24 cellular contexts compared by ENCODE assay signal in the genomic region with DNA sequence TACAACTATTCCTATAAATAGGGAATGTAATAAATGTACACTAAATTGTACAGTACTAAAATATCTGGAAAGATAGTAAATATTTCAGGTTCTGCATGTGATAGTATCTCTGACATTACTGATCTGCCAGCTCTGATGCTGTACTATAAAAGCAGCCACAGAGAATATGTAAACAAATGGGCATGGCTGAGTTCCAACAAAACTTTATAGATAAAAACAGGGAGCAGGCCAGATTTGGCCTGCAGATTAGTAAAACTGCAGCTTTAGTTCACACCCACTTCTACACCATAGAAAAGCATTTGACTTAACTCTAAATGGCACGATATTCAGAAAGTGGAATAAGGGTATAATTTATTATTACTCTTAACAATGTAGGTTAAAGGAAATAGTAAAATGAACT. TPM values are rescaled to one million over a fixed set of nuclear protein-coding genes. Genes with fewer than 3 reads are reported as not detected.
DNase-seq lines count a peak whose midpoint lies in the region; ATAC-seq and TF ChIP-seq lines count a peak whose summit lies in the region.
"Had no signal": no experiment of that assay in that cellular context is flagged by ENCODE, and none has a peak within 500 bp of the region (broad histone marks: within the 10 kb centered on the region; RNA-seq: fewer than 3 reads in every experiment).

No MANE protein-coding gene starts in this region.

- H3K9me3 ChIP-seq in body of pancreas (no peaks in the 10 kb centered on the region), mucosa of descending colon (no peaks in the 10 kb centered on the region), upper lobe of left lung (no peaks in the 10 kb centered on the region)
- H3K9me3 ChIP-seq: A549, Caco-2, suprapubic skin, uterus had no signal

- DNase-seq in NCI-H1092 treated with DMSO at 0.1 percent for 48 hours (lab: John Stamatoyannopoulos, UW) (peak; percentile 6), NCI-H1092 (lab: John Stamatoyannopoulos, UW) (no peak), LoVo (ENCODE audit: low spot score) (peak; percentile 62), body of pancreas (peak in 3 of 4 donors; percentile 17 to 41 (median 33)), mucosa of descending colon (peak in 1 of 3 donors; percentile 65), cerebellum (ENCODE audit: low spot score) (no peak), upper lobe of left lung (no peak)
- DNase-seq: activated CD4-positive, alpha-beta T cell treated with anti-CD3 and anti-CD28 coated beads, Interleukin-2, amount 10 ng/mL, durations not matched to agents 7 days and 5 days; activated naive CD8-positive, alpha-beta T cell treated with anti-CD3 and anti-CD28 coated beads, Interleukin-2, amount 10 ng/mL, durations not matched to agents 7 days and 5 days; brain microvascular endothelial cell; Caco-2; kidney glomerular epithelial cell; mesendoderm; naive thymus-derived CD4-positive, alpha-beta T cell; NCI-H524 treated with DMSO at 0.1 percent for 48 hours; right cardiac atrium; Right ventricle myocardium superior; stimulated activated CD4-positive, alpha-beta T cell treated with anti-CD3 and anti-CD28 coated beads, Interleukin-15, amount 100 ng/mL, for 24 hours; uterus had no signal

- 9 to 19% methylated on average over 1 of the region's 1 CpG for WGBS in body of pancreas, 2 donors
- 46 to 62% methylated on average over 1 of the region's 1 CpG for WGBS in upper lobe of left lung, 2 donors

- intact Hi-C loops in body of pancreas (cut with DNase I) (no loop called here), mucosa of descending colon (cut with DNase I, micrococcal nuclease) (no loop called here)

- H3K27me3 ChIP-seq in body of pancreas (no peaks in the 10 kb centered on the region), upper lobe of left lung (no peaks in the 10 kb centered on the region)
- H3K27me3 ChIP-seq: brain microvascular endothelial cell, suprapubic skin, uterus had no signal

- H3K27ac ChIP-seq in body of pancreas = no peak overlapping the region
- no peak overlapping the region for H3K27ac ChIP-seq in upper lobe of left lung
- H3K27ac ChIP-seq: A549, brain microvascular endothelial cell, HL-60, suprapubic skin, uterus had no signal

- no peak for TF ChIP-seq EP300 in upper lobe of left lung (IDR thresholded peaks at IDR 0.05)

- H3K4me1 ChIP-seq in body of pancreas = peaks cover 20% of the 10 kb centered on the region
- H3K4me1 ChIP-seq in mucosa of descending colon (ENCODE audit: low read depth) = no peaks in the 10 kb centered on the region
- H3K4me1 ChIP-seq in upper lobe of left lung = peaks cover 0 to 4% (median 1%) of the 10 kb centered on the region in 4 donors
- H3K4me1 ChIP-seq: suprapubic skin, uterus had no signal

- no peak for TF ChIP-seq POLR2A in body of pancreas (IDR thresholded peaks at IDR 0.05)
- TF ChIP-seq POLR2A in upper lobe of left lung (IDR thresholded peaks at IDR 0.05) = no peak

- peak; percentile 24 for ATAC-seq in body of pancreas
- ATAC-seq in mucosa of descending colon = peak; percentile 90
- no peak for ATAC-seq in HG02938 (IDR thresholded peaks at IDR 0.05; ENCODE audit: unreplicated experiment)
- no peak for ATAC-seq in upper lobe of left lung (ENCODE audit: low FRiP score in 2 of 2)
- ATAC-seq: A549; HCT116; naive thymus-derived CD4-positive, alpha-beta T cell; right cardiac atrium had no signal

- H3K36me3 ChIP-seq in body of pancreas (replicated peaks in 1 of 2; ENCODE audit: insufficient read depth in 1 of 2, low read depth in 2 of 2) (peaks cover 0 to 13% of the 10 kb centered on the region in 2 donors), mucosa of descending colon (ENCODE audit: low read depth) (no peaks in the 10 kb centered on the region), upper lobe of left lung (peaks cover 3 to 57% (median 23%) of the 10 kb centered on the region in 4 donors)
- H3K36me3 ChIP-seq: uterus had no signal

- no peak for TF ChIP-seq CTCF in body of pancreas (IDR thresholded peaks at IDR 0.05)
- no peak for TF ChIP-seq CTCF in mucosa of descending colon (IDR thresholded peaks at IDR 0.05)
- TF ChIP-seq CTCF in upper lobe of left lung (IDR thresholded peaks at IDR 0.05) = no peak

- H3K4me3 ChIP-seq in body of pancreas (no peak overlapping the region), mucosa of descending colon (no peak overlapping the region), upper lobe of left lung (no peak overlapping the region)
- H3K4me3 ChIP-seq: A549, suprapubic skin, uterus had no signal

RNA-seq across cellular contexts. Expression of a gene that starts 18.8 kb away (rescaled TPM):
- total RNA-seq in body of pancreas (not detected), mucosa of descending colon (under 1 TPM; 0.17 to 0.70 (median 0.65) TPM), cerebellum (1.2 TPM), upper lobe of left lung (under 1 TPM in 2 of 6 donors, not detected in 4; 0.06 to 0.20 TPM)
- total RNA-seq: activated naive CD8-positive, alpha-beta T cell treated with anti-CD3 and anti-CD28 coated beads, Interleukin-2, amount 10 ng/mL, durations not matched to agents 7 days and 5 days had no signal

RNA-seq across cellular contexts. Expression of a gene that starts 54.3 kb away (rescaled TPM):
- total RNA-seq in body of pancreas = 10 to 100 TPM; 73.7 to 75.2 TPM
- total RNA-seq in mucosa of descending colon = 100 to 1,000 TPM; 188 to 241 (median 212) TPM
- 94.0 TPM for total RNA-seq in cerebellum
- total RNA-seq in upper lobe of left lung = 100 to 1,000 TPM in 2 of 6 donors, 10 to 100 TPM in 4; 30.4 to 112 (median 80.8) TPM

Comparison
In these comparisons a context has a peak if more than half of its experiments do, and no peak if none do; other contexts are left out.
1. DNase-seq: peak in NCI-H1092 treated with DMSO at 0.1 percent for 48 hours (single experiment), LoVo (single experiment) and body of pancreas (3 of 4); none in NCI-H1092 (single experiment), cerebellum (single experiment) and upper lobe of left lung (0 of 2).
2. ATAC-seq: peak in body of pancreas (single experiment) and mucosa of descending colon (single experiment); none in HG02938 (single experiment) and upper lobe of left lung (0 of 2).